8 cellular contexts compared by ENCODE assay signal in genomic region chr16:83952940-83953795, GRCh38. TPM values are rescaled to one million over a fixed set of nuclear protein-coding genes. Genes with fewer than 3 reads are reported as not detected.
DNase-seq lines count a peak whose midpoint lies in the region; ATAC-seq lines count a peak whose summit lies in the region.

OSGIN1 (plus strand) TSS chr16:83953240; CDS start chr16:83957672, 4,432 bp downstream.

- H3K9me3 ChIP-seq in ectodermal cell (ENCODE audit: control insufficient read depth, low read length): no peaks in the 10 kb centered on the region

- no peaks in the 10 kb centered on the region for H3K36me3 ChIP-seq in ectodermal cell (ENCODE audit: control insufficient read depth, insufficient read depth, low read length)

- ATAC-seq in GM19043 (IDR thresholded peaks at IDR 0.05; ENCODE audit: low read depth, unreplicated experiment) (peak; percentile 92), HG03354 (IDR thresholded peaks at IDR 0.05; ENCODE audit: poor library complexity, severe bottlenecking, unreplicated experiment) (peak; percentile 89)

- DNase-seq in AG20443 (ENCODE audit: low spot score): peak; percentile 98
- DNase-seq in NCI-H748 (lab: John Stamatoyannopoulos, UW; ENCODE audit: unreplicated experiment): peak; percentile 78
- DNase-seq in activated CD4-positive, alpha-beta memory T cell treated with anti-CD3 and anti-CD28 coated beads for 36 hours: peak; percentile 91
- peak; percentile 94 to 95 for DNase-seq in lung microvascular endothelial cell (ENCODE audit: low read depth in 2 of 2)
- peak; percentile 67 to 79 (median 78) for DNase-seq in stimulated activated CD4-positive, alpha-beta T cell treated with anti-CD3 and anti-CD28 coated beads, TNF-alpha, amount 100 ng/mL, for 48 hours (ENCODE audit: low read depth in 3 of 3)

- WGBS in ectodermal cell, 2 experiments: 11% methylated on average over 30 of the region's 30 CpGs

- intact Hi-C loops in activated CD4-positive, alpha-beta memory T cell treated with anti-CD3 and anti-CD28 coated beads for 36 hours (cut with micrococcal nuclease): loop anchor here (1.0 to 5.0 kb wide), 4 partner anchors 54 to 234 kb away; partner anchors contain the start of genes HSBP1, MLYCD and TAF1C

- POLR2A ChIA-PET in activated CD4-positive, alpha-beta memory T cell treated with anti-CD3 and anti-CD28 coated beads for 36 hours (lab: Charles Lee): interaction anchor here (0.5 to 0.9 kb wide), 2 partner anchors 21 to 108 kb away, joined by 3 read pairs; no protein-coding TSS in a partner anchor

- H3K27ac ChIP-seq in ectodermal cell (ENCODE audit: insufficient read depth, low read depth, low read length, poor library complexity, severe bottlenecking): no peak within 1 kb of the TSS

- CTCF ChIA-PET in activated CD4-positive, alpha-beta memory T cell treated with anti-CD3 and anti-CD28 coated beads for 36 hours (lab: Charles Lee): interaction anchor here (0.8 to 6.8 kb wide), 10 partner anchors 27 to 164 kb away, joined by 3 to 110 read pairs (median 4); partner anchors contain the start of genes MBTPS1 and MLYCD

- no peak within 1 kb of the TSS for H3K27ac Mint-ChIP-seq in activated CD4-positive, alpha-beta memory T cell treated with anti-CD3 and anti-CD28 coated beads for 36 hours

- peak within 1 kb of the TSS; percentile 57 for H3K4me3 Mint-ChIP-seq in activated CD4-positive, alpha-beta memory T cell treated with anti-CD3 and anti-CD28 coated beads for 36 hours

- H3K27me3 ChIP-seq in ectodermal cell (ENCODE audit: control insufficient read depth, insufficient read depth, low read length, poor library complexity, severe bottlenecking): peaks cover 30% of the 10 kb centered on the region

- H3K4me3 ChIP-seq in ectodermal cell (ENCODE audit: insufficient read depth, low read depth, low read length): peak within 1 kb of the TSS; percentile 33

- H3K36me3 Mint-ChIP-seq in activated CD4-positive, alpha-beta memory T cell treated with anti-CD3 and anti-CD28 coated beads for 36 hours: no peaks in the 10 kb centered on the region

- H3K9me3 Mint-ChIP-seq in activated CD4-positive, alpha-beta memory T cell treated with anti-CD3 and anti-CD28 coated beads for 36 hours: no peaks in the 10 kb centered on the region

- H3K4me1 Mint-ChIP-seq in activated CD4-positive, alpha-beta memory T cell treated with anti-CD3 and anti-CD28 coated beads for 36 hours (ENCODE audit: low read depth): peaks cover 9% of the 10 kb centered on the region

- H3K27me3 Mint-ChIP-seq in activated CD4-positive, alpha-beta memory T cell treated with anti-CD3 and anti-CD28 coated beads for 36 hours: peaks cover 21% of the 10 kb centered on the region

- peaks cover 10% of the 10 kb centered on the region for H3K4me1 ChIP-seq in ectodermal cell (ENCODE audit: control insufficient read depth, insufficient read depth, low read length)

RNA-seq across cellular contexts. Expression of gene OSGIN1, which starts in this region (rescaled TPM):
- total RNA-seq in activated CD4-positive, alpha-beta memory T cell treated with anti-CD3 and anti-CD28 coated beads for 36 hours: under 1 TPM; 0.34 to 0.40 TPM
- polyA plus RNA-seq in ectodermal cell (2013, experiment 1 of 4): 0.70 TPM
- polyA plus RNA-seq in ectodermal cell (2013, experiment 2 of 4): 1.0 TPM
- polyA plus RNA-seq in ectodermal cell (2013, experiment 3 of 4): not detected
- 0.69 TPM for polyA plus RNA-seq in ectodermal cell (2013, experiment 4 of 4)
- 0.60 and 1.3 TPM in 2 replicates for total RNA-seq in lung microvascular endothelial cell

Comparison
In these comparisons a context has a peak if more than half of its experiments do, and no peak if none do; other contexts are left out.
1. Peak in DNase-seq in activated CD4-positive, alpha-beta memory T cell treated with anti-CD3 and anti-CD28 coated beads for 36 hours; RNA of the gene not detected or under 1 TPM.